ENCODE assay signal across 6 cellular contexts in genomic region chr18:72984290-72984689, GRCh38.
"Had no signal": no experiment of that assay in that cellular context is flagged by ENCODE, and none has a peak within 500 bp of the region (broad histone marks: within the 10 kb centered on the region; RNA-seq: fewer than 3 reads in every experiment).

No MANE protein-coding gene starts in this region.

- ATAC-seq: GM12878 had no signal

- DNase-seq: GF-D8 had no signal

- FAIRE-seq: GM12878, GM12891, GM12892, GM18507, GM19239 had no signal

- H3K4me3 ChIP-seq: GM12878 had no signal
